14 cellular contexts compared by ENCODE assay signal in the genomic region with DNA sequence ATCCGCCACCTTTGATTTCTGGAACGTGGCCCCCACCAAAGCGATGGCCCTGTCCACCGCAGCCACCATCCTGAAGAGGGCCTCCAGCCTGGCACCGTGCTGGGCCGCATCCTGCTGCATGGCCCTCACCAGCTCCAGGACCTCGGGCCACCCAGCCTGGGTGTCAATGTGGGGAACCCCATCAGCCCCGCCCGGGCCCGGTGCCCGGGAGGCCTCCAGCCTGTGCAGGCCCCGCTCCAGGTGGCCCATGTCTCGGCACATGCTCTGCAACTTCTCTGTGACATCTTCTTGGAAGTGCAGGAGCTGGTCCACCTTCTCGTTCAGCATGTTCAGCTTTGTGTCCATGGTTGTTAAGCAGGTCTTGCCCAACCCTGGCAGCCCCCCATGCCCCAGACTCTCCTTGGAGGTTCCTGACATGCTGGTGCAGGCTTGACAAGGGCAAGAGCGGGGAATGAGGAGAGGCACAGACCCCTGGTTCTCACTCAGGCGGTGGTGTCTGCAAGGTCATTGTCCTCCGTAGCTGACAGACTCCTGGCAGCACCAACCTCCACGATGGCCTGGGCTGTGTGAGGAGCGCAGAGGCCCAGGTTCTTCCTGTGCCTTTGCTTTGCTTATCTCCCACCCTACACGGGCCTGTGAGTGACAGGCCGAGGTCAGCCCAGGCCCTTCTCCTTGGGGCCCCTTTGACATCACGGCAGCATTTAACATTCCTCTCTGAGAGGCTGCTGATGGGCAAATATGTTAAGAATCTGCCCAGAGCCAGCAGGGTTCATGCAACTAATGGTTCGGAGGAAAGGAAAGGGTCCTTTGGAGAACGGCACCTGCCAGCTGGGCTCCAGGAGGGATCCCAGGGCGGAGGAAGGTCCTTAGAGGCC. TPM values are rescaled to one million over a fixed set of nuclear protein-coding genes. Genes with fewer than 3 reads are reported as not detected.
DNase-seq lines count a peak whose midpoint lies in the region; ATAC-seq and TF ChIP-seq lines count a peak whose summit lies in the region.
"Had no signal": no experiment of that assay in that cellular context is flagged by ENCODE, and none has a peak within 500 bp of the region (broad histone marks: within the 10 kb centered on the region; RNA-seq: fewer than 3 reads in every experiment).

Gene MYLK3, minus strand, starts transcription at position 568 of the 875 bp plus-strand sequence. Its CDS starts 151 bp downstream, at position 417.

- peak within 1 kb of the TSS; percentile 41 for H2AFZ ChIP-seq in trophoblast cell (ENCODE audit: insufficient read depth, low read length, poor library complexity)

- H3K4me1 ChIP-seq in right atrium auricular region, result peaks cover 0 to 34% of the 10 kb centered on the region in 2 donors
- H3K4me1 ChIP-seq in trophoblast cell (ENCODE audit: control insufficient read depth in 1 of 2, insufficient read depth in 2 of 2, low read length in 2 of 2), result peaks cover 28 to 34% of the 10 kb centered on the region in 2 experiments

- H3K18ac ChIP-seq in trophoblast cell (ENCODE audit: low read length), result peak within 1 kb of the TSS; percentile 89

- ATAC-seq in SK-N-SH treated with all-trans-retinoic acid at 6 μM for 48 hours, result peak; percentile 87
- no peak for ATAC-seq in naive thymus-derived CD8-positive, alpha-beta T cell

- peak within 1 kb of the TSS; percentile 94 for H2BK12ac ChIP-seq in trophoblast cell (ENCODE audit: low read length)

- peaks cover 2 to 10% (median 7%) of the 10 kb centered on the region in 4 donors for H3K4me1 Mint-ChIP-seq in naive thymus-derived CD8-positive, alpha-beta T cell
- H3K4me1 Mint-ChIP-seq: central memory CD8-positive, alpha-beta T cell had no signal

- H3K9ac ChIP-seq in trophoblast cell (ENCODE audit: low read length), result no peak within 1 kb of the TSS

- WGBS in trophoblast cell (ENCODE audit: extremely low coverage, insufficient coverage, insufficient read length), result no CpG with 5 or more reads among the region's 25 CpGs

- H2BK5ac ChIP-seq in trophoblast cell (ENCODE audit: low read depth, low read length, poor library complexity), result peak within 1 kb of the TSS; percentile 94

- peak within 1 kb of the TSS; percentile 34 for H3K4me2 ChIP-seq in trophoblast cell (ENCODE audit: low read length)

- peak within 1 kb of the TSS; percentile 70 for H3K14ac ChIP-seq in trophoblast cell (ENCODE audit: low read length)

- no peak within 1 kb of the TSS for H3K4me3 Mint-ChIP-seq in naive thymus-derived CD8-positive, alpha-beta T cell
- H3K4me3 Mint-ChIP-seq: central memory CD8-positive, alpha-beta T cell had no signal

- peak within 1 kb of the TSS; percentile 81 for H3K4ac ChIP-seq in trophoblast cell (ENCODE audit: low read depth, low read length)

- no peak within 1 kb of the TSS for H3K23ac ChIP-seq in trophoblast cell (ENCODE audit: low read length)

- H3K36me3 Mint-ChIP-seq in naive thymus-derived CD8-positive, alpha-beta T cell, result no peaks in the 10 kb centered on the region

- TF ChIP-seq CTCF in right atrium auricular region (IDR thresholded peaks at IDR 0.05), result no peak

- H3K9me3 ChIP-seq in right atrium auricular region (no peaks in the 10 kb centered on the region), trophoblast cell (ENCODE audit: insufficient read depth, low read depth, low read length) (no peaks in the 10 kb centered on the region)
- H3K9me3 ChIP-seq: BE2C, tibial artery had no signal

- POLR2A ChIA-PET in naive thymus-derived CD8-positive, alpha-beta T cell (lab: Charles Lee), result no interaction called here

- peak within 1 kb of the TSS; percentile 78 for H2AK5ac ChIP-seq in trophoblast cell (ENCODE audit: low read length)

- peaks cover 3% of the 10 kb centered on the region for H3K36me3 ChIP-seq in right atrium auricular region
- H3K36me3 ChIP-seq in trophoblast cell (ENCODE audit: control insufficient read depth in 1 of 2, insufficient read depth in 2 of 2, low read length in 2 of 2), result no peaks in the 10 kb centered on the region
- H3K36me3 ChIP-seq: BE2C, tibial artery had no signal

- H3K4me3 ChIP-seq in right atrium auricular region (peak within 1 kb of the TSS; percentile 50 to 60), trophoblast cell (ENCODE audit: low read depth, low read length) (no peak within 1 kb of the TSS)
- H3K4me3 ChIP-seq: tibial artery had no signal

- peak within 1 kb of the TSS; percentile 47 for H4K12ac ChIP-seq in trophoblast cell (ENCODE audit: low read depth, low read length)

- H3K79me2 ChIP-seq in trophoblast cell (ENCODE audit: control insufficient read depth, insufficient read depth, low read length, poor library complexity), result peaks cover 11% of the 10 kb centered on the region

- H3K9me3 Mint-ChIP-seq in naive thymus-derived CD8-positive, alpha-beta T cell, result no peaks in the 10 kb centered on the region
- H3K9me3 Mint-ChIP-seq: central memory CD8-positive, alpha-beta T cell had no signal

- H3K27ac Mint-ChIP-seq in naive thymus-derived CD8-positive, alpha-beta T cell, result peak within 1 kb of the TSS in 1 of 10 donors; percentile 56

- peak within 1 kb of the TSS; percentile 98 for H2BK120ac ChIP-seq in trophoblast cell (ENCODE audit: insufficient read depth, low read length, poor library complexity)

- peak within 1 kb of the TSS; percentile 99 for H4K91ac ChIP-seq in trophoblast cell (ENCODE audit: low read depth, low read length)

- H3K27me3 ChIP-seq in right atrium auricular region, result no peaks in the 10 kb centered on the region
- no peaks in the 10 kb centered on the region for H3K27me3 ChIP-seq in trophoblast cell (ENCODE audit: insufficient read depth, low read length)
- H3K27me3 ChIP-seq: BE2C, tibial artery had no signal

- peak within 1 kb of the TSS; percentile 89 for H4K8ac ChIP-seq in trophoblast cell (ENCODE audit: low read depth, low read length)

- peak; percentile 8 for DNase-seq in EL
- no peak for DNase-seq in right atrium auricular region (ENCODE audit: low spot score)
- peak; percentile 14 to 61 for DNase-seq in trophoblast cell
- no peak for DNase-seq in NCI-H446 treated with DMSO at 0.1 percent for 48 hours (lab: John Stamatoyannopoulos, UW)
- DNase-seq in GM19240 (ENCODE audit: insufficient read length, low spot score), result no peak
- DNase-seq in naive thymus-derived CD8-positive, alpha-beta T cell, result no peak
- DNase-seq in T-helper 2 cell, result no peak
- DNase-seq: activated CD4-positive, CD25-positive, alpha-beta regulatory T cell treated with anti-CD3 and anti-CD28 coated beads, Interleukin-2, amount 50 U/mL, for 72 hours; NCI-H226; SIG-M5 had no signal

- H3K79me1 ChIP-seq in trophoblast cell (ENCODE audit: low read length), result peaks cover 42% of the 10 kb centered on the region

- H3K27ac ChIP-seq in right atrium auricular region (peak within 1 kb of the TSS; percentile 86 to 95), trophoblast cell (ENCODE audit: low read depth, low read length) (peak within 1 kb of the TSS; percentile 90)
- H3K27ac ChIP-seq: tibial artery had no signal

- H3K27me3 Mint-ChIP-seq in naive thymus-derived CD8-positive, alpha-beta T cell, result peaks cover 0 to 2% (median 0%) of the 10 kb centered on the region in 5 donors
- H3K27me3 Mint-ChIP-seq: central memory CD8-positive, alpha-beta T cell had no signal

TF ChIP-seq in SK-N-SH treated with all-trans-retinoic acid at 6 μM for 48 hours, 23 proteins besides CTCF, POLR2A, EP300 and RAD21:
- TF ChIP-seq PATZ1 (CRISPR knock-in tag; IDR thresholded peaks at IDR 0.05; ENCODE audit: borderline replicate concordance) (no peak), ISL1 (CRISPR knock-in tag; IDR thresholded peaks at IDR 0.05) (peak; percentile 46; the same call in 1 of the 2 replicates)

RNA-seq across cellular contexts. Expression of gene MYLK3, which starts in this region (rescaled TPM):
- total RNA-seq in right atrium auricular region, result 100 to 1,000 TPM; 275 to 456 TPM
- polyA plus RNA-seq in trophoblast cell (2013), result 1.8 and 2.2 TPM in 2 replicates
- total RNA-seq in naive thymus-derived CD8-positive, alpha-beta T cell, result under 1 TPM; 0.10 to 0.36 TPM
- not detected for polyA plus RNA-seq in naive thymus-derived CD8-positive, alpha-beta T cell

Comparison
In these comparisons a context has a peak if more than half of its experiments do, and no peak if none do; other contexts are left out.
1. RNA of gene MYLK3 (total RNA-seq): 275 to 456 TPM in right atrium auricular region; 0.10 to 0.36 TPM in naive thymus-derived CD8-positive, alpha-beta T cell; every median in the first group is over 100 times any median in the second.
2. DNase-seq: peak in EL (single experiment) and trophoblast cell (2 of 2); none in right atrium auricular region (single experiment), NCI-H446 treated with DMSO at 0.1 percent for 48 hours (single experiment), GM19240 (single experiment), naive thymus-derived CD8-positive, alpha-beta T cell (0 of 10) and T-helper 2 cell (0 of 5).